In genomic region chr4:73221734-73222133, GRCh38 we compare ENCODE assay signal across 12 cellular contexts. TPM values are rescaled to one million over a fixed set of nuclear protein-coding genes. Genes with fewer than 3 reads are reported as not detected.
DNase-seq lines count a peak whose midpoint lies in the region; ATAC-seq, FAIRE-seq and TF ChIP-seq lines count a peak whose summit lies in the region.
"Had no signal": no experiment of that assay in that cellular context is flagged by ENCODE, and none has a peak within 500 bp of the region (broad histone marks: within the 10 kb centered on the region; RNA-seq: fewer than 3 reads in every experiment).

No MANE protein-coding gene starts in this region.

- peak overlapping the region; percentile 53 for H3K4me3 Mint-ChIP-seq in T-helper 1 cell treated with Interleukin-12 subunit alpha and Interleukin-12 subunit beta and Interleukin-4 antibody, amounts not matched to agents 30 μg/mL and 1 μg/mL, for 36 hours

- dilution Hi-C loops in endothelial cell of umbilical vein (cut with MboI; ENCODE audit: extremely low pct_ligation_motif_present, low sequenced_read_pairs), result no loop called here

- H2AFZ ChIP-seq in endothelial cell of umbilical vein (ENCODE audit: low read depth, low read length), result no peak overlapping the region

- no peak for TF ChIP-seq POLR2A in endothelial cell of umbilical vein (IDR thresholded peaks at IDR 0.05; ENCODE audit: low read depth, low read length)

- H3K9ac ChIP-seq in endothelial cell of umbilical vein (replicated peaks; ENCODE audit: extremely low read depth, insufficient read depth, low read length), result peak overlapping the region; percentile 99

- peak overlapping the region; percentile 100 for H3K4me2 ChIP-seq in endothelial cell of umbilical vein (ENCODE audit: insufficient read depth, low read length)

- H4K20me1 ChIP-seq in endothelial cell of umbilical vein (replicated peaks; ENCODE audit: control insufficient read depth, extremely low read depth, insufficient read depth, low read length), result no peaks in the 10 kb centered on the region

- FAIRE-seq in endothelial cell of umbilical vein (lab: Jason Lieb, UNC), result no peak

- H3K79me2 ChIP-seq in endothelial cell of umbilical vein (ENCODE audit: control insufficient read depth, insufficient read depth, low read length), result peaks cover 71% of the 10 kb centered on the region

- H3K27me3 ChIP-seq in endothelial cell of umbilical vein (ENCODE audit: control insufficient read depth in 2 of 2, insufficient read depth in 2 of 2, low read length in 2 of 2), result no peaks in the 10 kb centered on the region

- ATAC-seq in GM21717 (IDR thresholded peaks at IDR 0.05; ENCODE audit: unreplicated experiment), result no peak
- no peak for ATAC-seq in HG02981 (IDR thresholded peaks at IDR 0.05; ENCODE audit: unreplicated experiment)

- H3K4me1 Mint-ChIP-seq in T-helper 1 cell treated with Interleukin-12 subunit alpha and Interleukin-12 subunit beta and Interleukin-4 antibody, amounts not matched to agents 30 μg/mL and 1 μg/mL, for 36 hours (ENCODE audit: low read depth), result peaks cover 30% of the 10 kb centered on the region

- no peaks in the 10 kb centered on the region for H3K9me1 ChIP-seq in endothelial cell of umbilical vein (replicated peaks; ENCODE audit: control insufficient read depth, extremely low read depth, insufficient read depth, low read length)

- TF ChIP-seq CTCF in endothelial cell of umbilical vein (IDR thresholded peaks at IDR 0.05; ENCODE audit: extremely low read depth in 1 of 2, insufficient read depth in 1 of 2, low read depth in 1 of 2, low read length in 2 of 2) (no peak), retinal pigment epithelial cell (conservative IDR thresholded peaks at IDR 0.05; ENCODE audit: low read depth, low read length) (no peak)

- CTCF ChIA-PET in endothelial cell of umbilical vein (lab: Charles Lee), result interaction anchor here (1.3 to 1.7 kb wide), 2 partner anchors 14 to 31 kb away, joined by 3 to 4 read pairs; no protein-coding TSS in a partner anchor

- H3K9me3 Mint-ChIP-seq in T-helper 1 cell treated with Interleukin-12 subunit alpha and Interleukin-12 subunit beta and Interleukin-4 antibody, amounts not matched to agents 30 μg/mL and 1 μg/mL, for 36 hours, result no peaks in the 10 kb centered on the region

- peaks cover 5% of the 10 kb centered on the region for H3K36me3 Mint-ChIP-seq in T-helper 1 cell treated with Interleukin-12 subunit alpha and Interleukin-12 subunit beta and Interleukin-4 antibody, amounts not matched to agents 30 μg/mL and 1 μg/mL, for 36 hours (ENCODE audit: low read depth)

- H3K27ac ChIP-seq in endothelial cell of umbilical vein (ENCODE audit: insufficient read depth, low read depth, low read length), result peak overlapping the region; percentile 5
- H3K27ac ChIP-seq: C4-2B had no signal

- intact Hi-C loops in endothelial cell of umbilical vein (cut with micrococcal nuclease), result loop anchor here (2.0 kb wide), 1 partner anchor 35 kb away; no protein-coding TSS in a partner anchor

- BruUV-seq in endothelial cell of umbilical vein (replicated peaks; lab: Mats Ljungman, UMichigan), result no TSS peak

- DNase-seq in T-helper 1 cell, result no peak
- peak; percentile 53 for DNase-seq in RKO (ENCODE audit: low spot score)
- no peak for DNase-seq in endothelial cell of umbilical vein (ENCODE audit: low read depth, low spot score)
- no peak for DNase-seq in retinal pigment epithelial cell (ENCODE audit: low read depth)
- DNase-seq in NCI-H446 treated with DMSO at 0.1 percent for 48 hours (lab: John Stamatoyannopoulos, UW), result no peak
- DNase-seq: activated CD4-positive, CD25-positive, alpha-beta regulatory T cell treated with anti-CD3 and anti-CD28 coated beads, Interleukin-2, amount 50 U/mL, for 72 hours; NCI-H446; occipital lobe had no signal

- POLR2A ChIA-PET in endothelial cell of umbilical vein (lab: Charles Lee), result no interaction called here

- no peaks in the 10 kb centered on the region for H3K9me3 ChIP-seq in endothelial cell of umbilical vein (replicated peaks; ENCODE audit: control insufficient read depth, insufficient read depth, low read length)

- H3K27me3 Mint-ChIP-seq in T-helper 1 cell treated with Interleukin-12 subunit alpha and Interleukin-12 subunit beta and Interleukin-4 antibody, amounts not matched to agents 30 μg/mL and 1 μg/mL, for 36 hours (ENCODE audit: low read depth), result no peaks in the 10 kb centered on the region

- H3K4me3 ChIP-seq in endothelial cell of umbilical vein (replicated peaks in 1 of 3; ENCODE audit: insufficient read depth in 1 of 3, low read depth in 1 of 3, low read length in 3 of 3), result peak overlapping the region in 1 of 3 experiments; percentile 99
- H3K4me3 ChIP-seq in retinal pigment epithelial cell (ENCODE audit: low read length), result peak overlapping the region; percentile 86

- H3K36me3 ChIP-seq in endothelial cell of umbilical vein (ENCODE audit: control insufficient read depth in 2 of 2, extremely low read depth in 1 of 2, insufficient read depth in 2 of 2, low read length in 2 of 2), result no peaks in the 10 kb centered on the region

- peak overlapping the region; percentile 10 for H3K27ac Mint-ChIP-seq in T-helper 1 cell treated with Interleukin-12 subunit alpha and Interleukin-12 subunit beta and Interleukin-4 antibody, amounts not matched to agents 30 μg/mL and 1 μg/mL, for 36 hours

- peaks cover 20% of the 10 kb centered on the region for H3K4me1 ChIP-seq in endothelial cell of umbilical vein (ENCODE audit: control insufficient read depth, extremely low read depth, insufficient read depth, low read length)

TF ChIP-seq in endothelial cell of umbilical vein, 7 proteins besides CTCF, POLR2A, EP300 and RAD21:
- no peak for TF ChIP-seq EZH2 (IDR thresholded peaks at IDR 0.05; ENCODE audit: borderline replicate concordance, low read depth, low read length, severe bottlenecking)
- TF ChIP-seq JUN (IDR thresholded peaks at IDR 0.05; ENCODE audit: borderline replicate concordance, insufficient read depth, insufficient read length, low read depth), result no peak
- no peak for TF ChIP-seq POLR2AphosphoS5 (IDR thresholded peaks at IDR 0.05; ENCODE audit: insufficient read depth, low read depth, low read length)
- no peak for TF ChIP-seq FOS (IDR thresholded peaks at IDR 0.05; ENCODE audit: borderline replicate concordance, insufficient read depth, low read length)
- TF ChIP-seq GATA2 (IDR thresholded peaks at IDR 0.05; ENCODE audit: insufficient read depth, insufficient read length, low read depth, low read length), result no peak
- TF ChIP-seq MYC (IDR thresholded peaks at IDR 0.05; ENCODE audit: low read depth, low read length), result no peak
- no peak for TF ChIP-seq MAX (IDR thresholded peaks at IDR 0.05; ENCODE audit: insufficient read depth, insufficient read length)

RNA-seq across cellular contexts. Expression of gene ANKRD17, which starts 36.9 kb away (rescaled TPM):
- 64.4 and 67.7 TPM in 2 replicates for total RNA-seq in endothelial cell of umbilical vein
- 33.3 and 33.5 TPM in 2 replicates for polyA plus RNA-seq in endothelial cell of umbilical vein
- polyA plus RNA-seq in endothelial cell of umbilical vein (2011; cell fraction: cytosol; rRNA removed), result 31.9 and 34.8 TPM in 2 replicates
- polyA plus RNA-seq in endothelial cell of umbilical vein (2011; cell fraction: nucleus; rRNA removed), result 69.2 and 75.2 TPM in 2 replicates
- 32.4 and 40.3 TPM in 2 replicates for polyA plus RNA-seq in endothelial cell of umbilical vein (2012)
- polyA minus RNA-seq in endothelial cell of umbilical vein, result 127 and 152 TPM in 2 replicates
- 39.0 TPM for polyA minus RNA-seq in endothelial cell of umbilical vein (2011; cell fraction: cytosol; rRNA and poly(A)+ RNA removed)
- polyA minus RNA-seq in endothelial cell of umbilical vein (2011; cell fraction: nucleus; rRNA and poly(A)+ RNA removed), result 115 and 164 TPM in 2 replicates
